ENCODE assay signal across 17 cellular contexts in the genomic region with DNA sequence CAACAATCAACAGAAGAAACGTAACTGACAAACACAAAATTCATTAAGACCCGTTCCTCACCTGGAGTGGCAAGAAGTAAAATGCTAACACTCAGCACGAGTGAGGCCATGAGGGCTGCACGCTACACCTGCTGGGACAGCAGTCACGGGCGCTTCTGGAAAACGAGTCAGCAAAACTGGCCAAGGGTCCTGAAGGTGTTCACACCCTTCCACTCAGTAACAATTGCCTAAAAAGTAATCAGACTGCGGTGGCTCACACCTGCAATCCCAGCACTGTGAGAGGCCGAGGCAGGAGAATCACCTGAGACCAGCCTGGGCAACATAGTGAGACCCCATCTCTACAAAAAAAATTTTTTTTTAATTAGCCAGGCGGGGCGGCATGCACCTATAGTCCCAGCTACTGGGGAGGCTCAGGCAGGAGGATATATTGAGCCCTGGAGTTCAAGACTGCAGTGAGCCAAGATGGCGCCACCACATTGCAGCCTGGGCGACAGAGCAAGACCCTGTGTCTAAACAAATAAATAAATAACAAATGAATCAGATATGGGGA.
A peak's percentile ranks its signal among the peaks of the same experiment; 100 is the strongest.
DNase-seq lines count a peak whose midpoint lies in the region; ATAC-seq and TF ChIP-seq lines count a peak whose summit lies in the region.
"Had no signal": no experiment of that assay in that cellular context is flagged by ENCODE, and none has a peak within 500 bp of the region (broad histone marks: within the 10 kb centered on the region; RNA-seq: fewer than 3 reads in every experiment).

No MANE protein-coding gene starts in this region.

- no peak for ATAC-seq in Right ventricle myocardium inferior
- ATAC-seq in WTC11: no peak
- no peak for ATAC-seq in right lobe of liver
- no peak for ATAC-seq in GM21515 (IDR thresholded peaks at IDR 0.05; ENCODE audit: unreplicated experiment)
- ATAC-seq: HCT116, Panc1 had no signal

- DNase-seq in left ventricle myocardium inferior (peak; percentile 3), Right ventricle myocardium inferior (ENCODE audit: missing footprints) (no peak), WTC11 (ENCODE audit: low spot score) (peak; percentile 1), right lobe of liver (peak; percentile 6 to 36 (median 18)), tibial artery (peak; percentile 6 to 43), NOMO-1 treated with dmso at 0.1 percent for 144 hours (lab: John Stamatoyannopoulos, UW; ENCODE audit: unreplicated experiment) (no peak)
- DNase-seq: DMS 273 treated with DMSO at 0.1 percent for 48 hours, MV-4-11, NCI-H1417 treated with DMSO at 0.1 percent for 48 hours, NCI-H2029, NCI-H2171 treated with DMSO at 0.1 percent for 48 hours, NCI-H774, SIG-M5 had no signal

- CTCF ChIA-PET in WTC11 (lab: Charles Lee): no interaction called here

- H3K9me3 ChIP-seq in left ventricle myocardium inferior (replicated peaks) (peaks cover 10% of the 10 kb centered on the region), right lobe of liver (no peaks in the 10 kb centered on the region), tibial artery (peaks cover 0 to 6% (median 0%) of the 10 kb centered on the region in 3 donors)

- H3K27me3 ChIP-seq in left ventricle myocardium inferior (ENCODE audit: low read depth) (no peaks in the 10 kb centered on the region), right lobe of liver (no peaks in the 10 kb centered on the region), tibial artery (no peaks in the 10 kb centered on the region)

- peaks cover 2% of the 10 kb centered on the region for H3K9me3 Mint-ChIP-seq in WTC11

- H3K4me1 ChIP-seq in left ventricle myocardium inferior (peaks cover 35% of the 10 kb centered on the region), right lobe of liver (no peaks in the 10 kb centered on the region), tibial artery (peaks cover 0 to 12% (median 7%) of the 10 kb centered on the region in 4 donors)

- no peak for TF ChIP-seq CTCF in left ventricle myocardium inferior (IDR thresholded peaks at IDR 0.05; ENCODE audit: borderline replicate concordance)
- TF ChIP-seq CTCF in WTC11 (IDR thresholded peaks at IDR 0.05): no peak
- no peak for TF ChIP-seq CTCF in right lobe of liver (IDR thresholded peaks at IDR 0.05)
- no peak for TF ChIP-seq CTCF in tibial artery (IDR thresholded peaks at IDR 0.05)

- no peaks in the 10 kb centered on the region for H3K27me3 Mint-ChIP-seq in WTC11 (ENCODE audit: low read depth)
- H3K27me3 Mint-ChIP-seq: B cell had no signal

- H3K36me3 ChIP-seq in left ventricle myocardium inferior (peaks cover under 1% of the 10 kb centered on the region), right lobe of liver (no peaks in the 10 kb centered on the region), tibial artery (peaks cover 0 to 2% (median 0%) of the 10 kb centered on the region in 3 donors)

- H3K4me3 ChIP-seq in left ventricle myocardium inferior: no peak overlapping the region
- no peak overlapping the region for H3K4me3 ChIP-seq in right lobe of liver
- no peak overlapping the region for H3K4me3 ChIP-seq in tibial artery

- H3K27ac ChIP-seq in left ventricle myocardium inferior (replicated peaks): no peak overlapping the region
- H3K27ac ChIP-seq in right lobe of liver: no peak overlapping the region
- H3K27ac ChIP-seq in tibial artery: no peak overlapping the region

- intact Hi-C loops in left ventricle myocardium inferior (cut with micrococcal nuclease): no loop called here
- intact Hi-C loops in Right ventricle myocardium inferior (cut with DNase I): no loop called here
- intact Hi-C loops in right lobe of liver (cut with DNase I): no loop called here
- intact Hi-C loops in tibial artery (cut with DNase I; ENCODE audit: low total_unique reads): no loop called here

- WGBS in right lobe of liver (ENCODE audit: insufficient coverage, low coverage, low lambda C conversion rate, missing lambda C conversion rate): 99% methylated on average over 9 of the region's 13 CpGs

- H3K36me3 Mint-ChIP-seq in WTC11: peaks cover 2% of the 10 kb centered on the region

- POLR2A ChIA-PET in WTC11 (lab: Charles Lee): no interaction called here

- no peak for TF ChIP-seq POLR2A in right lobe of liver (IDR thresholded peaks at IDR 0.05)

- H3K27ac Mint-ChIP-seq in WTC11: peak overlapping the region; percentile 89; the same call in 1 of the 2 replicates
- H3K27ac Mint-ChIP-seq: B cell had no signal

- H3K4me3 Mint-ChIP-seq in WTC11: no peak overlapping the region

- peaks cover 12% of the 10 kb centered on the region for H3K4me1 Mint-ChIP-seq in WTC11

TF ChIP-seq in WTC11, 78 proteins besides CTCF, POLR2A, EP300 and RAD21:
- TF ChIP-seq ETV6 (CRISPR knock-in tag; IDR thresholded peaks at IDR 0.05) (no peak), ZNF121 (CRISPR knock-in tag; IDR thresholded peaks at IDR 0.05) (peak; percentile 28; the same call in 1 of the 2 replicates)
- TF ChIP-seq, protein P1, sequence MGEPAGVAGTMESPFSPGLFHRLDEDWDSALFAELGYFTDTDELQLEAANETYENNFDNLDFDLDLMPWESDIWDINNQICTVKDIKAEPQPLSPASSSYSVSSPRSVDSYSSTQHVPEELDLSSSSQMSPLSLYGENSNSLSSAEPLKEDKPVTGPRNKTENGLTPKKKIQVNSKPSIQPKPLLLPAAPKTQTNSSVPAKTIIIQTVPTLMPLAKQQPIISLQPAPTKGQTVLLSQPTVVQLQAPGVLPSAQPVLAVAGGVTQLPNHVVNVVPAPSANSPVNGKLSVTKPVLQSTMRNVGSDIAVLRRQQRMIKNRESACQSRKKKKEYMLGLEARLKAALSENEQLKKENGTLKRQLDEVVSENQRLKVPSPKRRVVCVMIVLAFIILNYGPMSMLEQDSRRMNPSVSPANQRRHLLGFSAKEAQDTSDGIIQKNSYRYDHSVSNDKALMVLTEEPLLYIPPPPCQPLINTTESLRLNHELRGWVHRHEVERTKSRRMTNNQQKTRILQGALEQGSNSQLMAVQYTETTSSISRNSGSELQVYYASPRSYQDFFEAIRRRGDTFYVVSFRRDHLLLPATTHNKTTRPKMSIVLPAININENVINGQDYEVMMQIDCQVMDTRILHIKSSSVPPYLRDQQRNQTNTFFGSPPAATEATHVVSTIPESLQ (CRISPR knock-in tag; IDR thresholded peaks at IDR 0.05): no peak

Comparison
In these comparisons a context has a peak if more than half of its experiments do, and no peak if none do; other contexts are left out.
1. DNase-seq: peak in left ventricle myocardium inferior (single experiment), WTC11 (single experiment), right lobe of liver (3 of 3) and tibial artery (2 of 2); none in Right ventricle myocardium inferior (single experiment) and NOMO-1 treated with dmso at 0.1 percent for 144 hours (single experiment).